In the genomic region with DNA sequence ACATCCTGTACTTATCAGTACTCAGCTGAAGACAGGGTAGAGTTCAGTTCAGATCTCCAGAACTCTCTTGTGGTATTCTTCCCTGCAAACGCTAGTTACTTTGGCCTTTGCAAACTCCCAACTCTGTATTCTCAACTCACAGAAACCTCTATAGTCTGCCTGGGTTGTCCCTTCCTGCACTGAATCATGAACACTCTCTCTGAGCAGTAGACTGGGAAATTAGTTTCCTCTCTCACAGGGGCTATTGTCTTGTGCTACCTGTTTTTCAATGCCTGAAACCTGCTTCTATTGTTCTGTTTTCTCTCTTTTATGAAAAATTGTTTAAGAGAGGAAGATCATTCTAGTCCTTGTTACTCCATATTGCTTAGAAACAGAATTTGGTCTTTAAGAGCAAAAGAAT, we compare ENCODE assay signal across 26 cellular contexts.
DNase-seq lines count a peak whose midpoint lies in the region; ATAC-seq, FAIRE-seq and TF ChIP-seq lines count a peak whose summit lies in the region.
"Had no signal": no experiment of that assay in that cellular context is flagged by ENCODE, and none has a peak within 500 bp of the region (broad histone marks: within the 10 kb centered on the region; RNA-seq: fewer than 3 reads in every experiment).

No MANE protein-coding gene starts in this region.

- H2BK15ac ChIP-seq in H9 (ENCODE audit: low read depth, low read length) (no peak overlapping the region), neuronal stem cell (ENCODE audit: low read length) (no peak overlapping the region)

- H2BK5ac ChIP-seq in H9 (ENCODE audit: insufficient read length, low read length) (no peak overlapping the region), neuronal stem cell (ENCODE audit: low read length) (no peak overlapping the region)

- H4K5ac ChIP-seq in H9 (ENCODE audit: insufficient read length, low read depth, low read length), result no peak overlapping the region

- no peaks in the 10 kb centered on the region for H3K27me3 ChIP-seq in H9 (ENCODE audit: insufficient read depth, low read length)
- peaks cover 0 to 1% of the 10 kb centered on the region in 2 experiments for H3K27me3 ChIP-seq in endothelial cell of umbilical vein (ENCODE audit: control insufficient read depth in 2 of 2, insufficient read depth in 2 of 2, low read length in 2 of 2)
- no peaks in the 10 kb centered on the region for H3K27me3 ChIP-seq in neuronal stem cell (ENCODE audit: control insufficient read depth in 3 of 3, insufficient read depth in 3 of 3, low read depth in 1 of 3, low read length in 3 of 3)
- no peaks in the 10 kb centered on the region for H3K27me3 ChIP-seq in HAP-1 (ENCODE audit: low read depth)
- H3K27me3 ChIP-seq: SJCRH30 had no signal

- no peaks in the 10 kb centered on the region for H3K79me2 ChIP-seq in H9 (ENCODE audit: insufficient read depth, low read length)
- H3K79me2 ChIP-seq in endothelial cell of umbilical vein (ENCODE audit: control insufficient read depth, insufficient read depth, low read length), result no peaks in the 10 kb centered on the region

- no peak overlapping the region for H2BK20ac ChIP-seq in H9 (ENCODE audit: low read depth, low read length, poor library complexity, severe bottlenecking)

- intact Hi-C loops in endothelial cell of umbilical vein (cut with micrococcal nuclease), result no loop called here

- no peaks in the 10 kb centered on the region for H3K36me3 ChIP-seq in endothelial cell of umbilical vein (ENCODE audit: control insufficient read depth in 2 of 2, extremely low read depth in 1 of 2, insufficient read depth in 2 of 2, low read length in 2 of 2)
- no peaks in the 10 kb centered on the region for H3K36me3 ChIP-seq in neuronal stem cell (replicated peaks in 1 of 2; ENCODE audit: control insufficient read depth in 2 of 2, insufficient read depth in 2 of 2, low read length in 2 of 2)
- H3K36me3 ChIP-seq in HAP-1 (replicated peaks), result no peaks in the 10 kb centered on the region
- H3K36me3 ChIP-seq: BE2C, SJCRH30 had no signal

- H3K4me1 ChIP-seq in H9 (ENCODE audit: insufficient read depth, low read length) (peaks cover 8% of the 10 kb centered on the region; the same call in 1 of the 2 replicates), endothelial cell of umbilical vein (ENCODE audit: control insufficient read depth, extremely low read depth, insufficient read depth, low read length) (peaks cover 11% of the 10 kb centered on the region), neuronal stem cell (ENCODE audit: control insufficient read depth in 2 of 2, insufficient read depth in 1 of 2, low read depth in 1 of 2, low read length in 2 of 2) (no peaks in the 10 kb centered on the region), HAP-1 (peaks cover 13% of the 10 kb centered on the region)
- H3K4me1 ChIP-seq: BE2C, SJCRH30 had no signal

- H4K20me1 ChIP-seq in H9 (ENCODE audit: control insufficient read depth, insufficient read depth, insufficient read length), result no peaks in the 10 kb centered on the region
- H4K20me1 ChIP-seq in endothelial cell of umbilical vein (replicated peaks; ENCODE audit: control insufficient read depth, extremely low read depth, insufficient read depth, low read length), result no peaks in the 10 kb centered on the region

- H3K36me3 Mint-ChIP-seq in H9 (ENCODE audit: insufficient read depth in 1 of 3, low read depth in 3 of 3), result peaks cover 6 to 22% (median 14%) of the 10 kb centered on the region in 3 experiments; a peak in 5 of 7 replicates
- peaks cover 18% of the 10 kb centered on the region for H3K36me3 Mint-ChIP-seq in WTC11
- H3K36me3 Mint-ChIP-seq: CD14-positive monocyte had no signal

- H3K9me1 ChIP-seq in endothelial cell of umbilical vein (replicated peaks; ENCODE audit: control insufficient read depth, extremely low read depth, insufficient read depth, low read length), result no peaks in the 10 kb centered on the region

- in situ Hi-C loops in HAP-1 (cut with MboI; ENCODE audit: low sequenced_read_pairs), result no loop called here

- TF ChIP-seq POLR2A in endothelial cell of umbilical vein (IDR thresholded peaks at IDR 0.05; ENCODE audit: low read depth, low read length), result no peak

- H3K4me2 ChIP-seq in H9 (ENCODE audit: insufficient read depth, insufficient read length, low read length) (no peak overlapping the region), endothelial cell of umbilical vein (ENCODE audit: insufficient read depth, low read length) (peak overlapping the region; percentile 24), neuronal stem cell (ENCODE audit: insufficient read depth, low read length, poor library complexity, severe bottlenecking) (no peak overlapping the region)

- dilution Hi-C loops in endothelial cell of umbilical vein (cut with MboI; ENCODE audit: extremely low pct_ligation_motif_present, low sequenced_read_pairs), result no loop called here

- no peaks in the 10 kb centered on the region for H3K23me2 ChIP-seq in H9 (ENCODE audit: insufficient read length, low read depth, low read length, poor library complexity, severe bottlenecking)

- H3K4me3 ChIP-seq in endothelial cell of umbilical vein (replicated peaks in 1 of 3; ENCODE audit: insufficient read depth in 1 of 3, low read depth in 1 of 3, low read length in 3 of 3) (no peak overlapping the region), neuronal stem cell (ENCODE audit: low read length in 2 of 2) (no peak overlapping the region), HAP-1 (no peak overlapping the region)
- H3K4me3 ChIP-seq: SJCRH30 had no signal

- H2AK5ac ChIP-seq in H9 (ENCODE audit: insufficient read length, low read length) (no peak overlapping the region), neuronal stem cell (ENCODE audit: low read depth, low read length) (no peak overlapping the region)

- H3K9me3 Mint-ChIP-seq in H9, result peaks cover 9 to 16% of the 10 kb centered on the region in 2 experiments; a peak in 4 of 5 replicates
- H3K9me3 Mint-ChIP-seq in WTC11, result peaks cover 19% of the 10 kb centered on the region

- FAIRE-seq in endothelial cell of umbilical vein (lab: Jason Lieb, UNC), result peak; percentile 31
- FAIRE-seq: GM12892 had no signal

- CTCF ChIA-PET in WTC11 (lab: Charles Lee) (interaction anchor here (0.6 to 1.1 kb wide), 3 partner anchors 9 to 60 kb away, joined by 3 read pairs; no protein-coding TSS in a partner anchor), endothelial cell of umbilical vein (lab: Charles Lee) (no interaction called here)

- BruUV-seq in endothelial cell of umbilical vein (replicated peaks; lab: Mats Ljungman, UMichigan), result no TSS peak

- H2AFZ ChIP-seq in H9 (ENCODE audit: low read length), result peak overlapping the region; percentile 77
- H2AFZ ChIP-seq in endothelial cell of umbilical vein (ENCODE audit: low read depth, low read length), result peak overlapping the region; percentile 6
- H2AFZ ChIP-seq in neuronal stem cell (ENCODE audit: low read length), result peak overlapping the region; percentile 72

- H3K4ac ChIP-seq in H9 (ENCODE audit: low read depth, low read length), result no peak overlapping the region
- no peak overlapping the region for H3K4ac ChIP-seq in neuronal stem cell (ENCODE audit: low read length)

- H3K27me3 Mint-ChIP-seq in H9 (ENCODE audit: low read depth), result no peaks in the 10 kb centered on the region
- no peaks in the 10 kb centered on the region for H3K27me3 Mint-ChIP-seq in WTC11 (ENCODE audit: low read depth)

- H3K4me1 Mint-ChIP-seq in H9 (peaks cover 29 to 30% of the 10 kb centered on the region in 2 experiments), WTC11 (peaks cover 30% of the 10 kb centered on the region)
- H3K4me1 Mint-ChIP-seq: CD14-positive monocyte had no signal

- ATAC-seq in WTC11 (peak; percentile 29), HG02588 (IDR thresholded peaks at IDR 0.05; ENCODE audit: unreplicated experiment) (no peak)
- ATAC-seq: PC-3, Right ventricle myocardium inferior had no signal

- no peak for TF ChIP-seq CTCF in H9 (conservative IDR thresholded peaks at IDR 0.05)
- TF ChIP-seq CTCF in WTC11 (IDR thresholded peaks at IDR 0.05), result no peak
- TF ChIP-seq CTCF in endothelial cell of umbilical vein (IDR thresholded peaks at IDR 0.05; ENCODE audit: extremely low read depth in 1 of 2, insufficient read depth in 1 of 2, low read depth in 1 of 2, low read length in 2 of 2), result no peak

- H3K18ac ChIP-seq in H9 (ENCODE audit: insufficient read length, low read depth, low read length) (no peak overlapping the region), neuronal stem cell (ENCODE audit: low read length) (no peak overlapping the region)

- H3K4me3 Mint-ChIP-seq in H9 (no peak overlapping the region), WTC11 (no peak overlapping the region)
- H3K4me3 Mint-ChIP-seq: CD14-positive monocyte; CD8-positive, alpha-beta memory T cell had no signal

- H3K14ac ChIP-seq in H9 (ENCODE audit: insufficient read depth, low read length) (no peak overlapping the region), neuronal stem cell (ENCODE audit: low read length) (no peak overlapping the region)

- H4K91ac ChIP-seq in H9 (ENCODE audit: insufficient read length, low read depth, low read length) (no peak overlapping the region), neuronal stem cell (ENCODE audit: low read depth, low read length, poor library complexity) (no peak overlapping the region)

- no peak overlapping the region for H3K56ac ChIP-seq in H9 (ENCODE audit: insufficient read length, low read depth, low read length)

- POLR2A ChIA-PET in WTC11 (lab: Charles Lee) (no interaction called here), endothelial cell of umbilical vein (lab: Charles Lee) (no interaction called here)

- H4K8ac ChIP-seq in H9 (replicated peaks; ENCODE audit: insufficient read length, low read depth, low read length), result no peak overlapping the region
- no peak overlapping the region for H4K8ac ChIP-seq in neuronal stem cell (ENCODE audit: low read depth, low read length)

- H3K9ac ChIP-seq in H9 (ENCODE audit: extremely low read depth, insufficient read length, low read length) (no peak overlapping the region), endothelial cell of umbilical vein (replicated peaks; ENCODE audit: extremely low read depth, insufficient read depth, low read length) (no peak overlapping the region), neuronal stem cell (ENCODE audit: low read depth, low read length, poor library complexity) (no peak overlapping the region)

- H3K9me3 ChIP-seq in H9 (ENCODE audit: control insufficient read depth, low read depth, low read length) (no peaks in the 10 kb centered on the region), endothelial cell of umbilical vein (replicated peaks; ENCODE audit: control insufficient read depth, insufficient read depth, low read length) (no peaks in the 10 kb centered on the region), neuronal stem cell (replicated peaks in 1 of 2; ENCODE audit: control insufficient read depth in 2 of 2, insufficient read depth in 1 of 2, low read depth in 1 of 2, low read length in 2 of 2) (no peaks in the 10 kb centered on the region), HAP-1 (no peaks in the 10 kb centered on the region)
- H3K9me3 ChIP-seq: BE2C, SJCRH30 had no signal

- WGBS in H9 (ENCODE audit: extremely low coverage, insufficient read length, low lambda C conversion rate), result no CpG with 5 or more reads among the region's 1 CpG
- WGBS in neuronal stem cell (ENCODE audit: extremely low coverage in 2 of 2, insufficient read length in 2 of 2, insufficient replicate concordance in 1 of 2), 2 donors, result no CpG with 5 or more reads among the region's 1 CpG

- H2BK12ac ChIP-seq in H9 (ENCODE audit: insufficient read length, low read depth, low read length), result no peak overlapping the region
- H2BK12ac ChIP-seq in neuronal stem cell (ENCODE audit: low read length), result no peak overlapping the region

- H3K79me1 ChIP-seq in H9 (ENCODE audit: insufficient read depth, low read depth, low read length, poor library complexity, severe bottlenecking), result no peaks in the 10 kb centered on the region
- no peaks in the 10 kb centered on the region for H3K79me1 ChIP-seq in neuronal stem cell (ENCODE audit: low read depth, low read length)

- DNase-seq in H9, result no peak
- DNase-seq in WTC11 (ENCODE audit: low spot score), result no peak
- peak; percentile 60 for DNase-seq in endothelial cell of umbilical vein (ENCODE audit: low read depth, low spot score)
- DNase-seq in neuronal stem cell (ENCODE audit: low spot score), result no peak
- DNase-seq in NCI-H748 (lab: John Stamatoyannopoulos, UW; ENCODE audit: unreplicated experiment), result no peak
- DNase-seq in HAP-1 (ENCODE audit: low spot score in 2 of 2), result no peak
- DNase-seq: ACHN; BE2C; CD8-positive, alpha-beta memory T cell; DMS 273 treated with DMSO at 0.1 percent for 48 hours; DMS79; GF-D8; GOT3; NCI-H1105 treated with DMSO at 0.1 percent for 48 hours; NCI-H146; NCI-H2029; NCI-H446; NCI-H524 treated with DMSO at 0.1 percent for 48 hours; NCI-H82; NK-92 treated with Interleukin-12 subunit alpha and Interleukin-12 subunit beta, amount 100 ng/mL, for 24 hours; PC-3; SJCRH30 had no signal

- H3K23ac ChIP-seq in H9 (ENCODE audit: insufficient read length, low read depth, low read length) (no peak overlapping the region), neuronal stem cell (ENCODE audit: low read depth, low read length, poor library complexity) (no peak overlapping the region)

- no peak overlapping the region for H3T11ph ChIP-seq in H9 (ENCODE audit: low read length)

- peak overlapping the region in 2 of 3 experiments; percentile 3 to 10; a peak in 2 of 7 replicates for H3K27ac Mint-ChIP-seq in H9
- no peak overlapping the region for H3K27ac Mint-ChIP-seq in WTC11
- H3K27ac Mint-ChIP-seq: CD14-positive monocyte; CD8-positive, alpha-beta memory T cell had no signal

- no peak overlapping the region for H3K27ac ChIP-seq in H9 (ENCODE audit: insufficient read length, low read depth, low read length)
- H3K27ac ChIP-seq in endothelial cell of umbilical vein (ENCODE audit: insufficient read depth, low read depth, low read length), result no peak overlapping the region
- no peak overlapping the region for H3K27ac ChIP-seq in neuronal stem cell (replicated peaks; ENCODE audit: low read length)
- H3K27ac ChIP-seq: SJCRH30 had no signal

- H2BK120ac ChIP-seq in H9 (ENCODE audit: low read depth, low read length, poor library complexity, severe bottlenecking), result no peak overlapping the region
- no peak overlapping the region for H2BK120ac ChIP-seq in neuronal stem cell (ENCODE audit: low read depth, low read length)

Comparison
In these comparisons a context has a peak if more than half of its experiments do, and no peak if none do; other contexts are left out.
1. H2AFZ ChIP-seq: peak in every context shown above with its lines; median percentile 77 in H9; 72 in neuronal stem cell; 6 in endothelial cell of umbilical vein.